In the genomic region with DNA sequence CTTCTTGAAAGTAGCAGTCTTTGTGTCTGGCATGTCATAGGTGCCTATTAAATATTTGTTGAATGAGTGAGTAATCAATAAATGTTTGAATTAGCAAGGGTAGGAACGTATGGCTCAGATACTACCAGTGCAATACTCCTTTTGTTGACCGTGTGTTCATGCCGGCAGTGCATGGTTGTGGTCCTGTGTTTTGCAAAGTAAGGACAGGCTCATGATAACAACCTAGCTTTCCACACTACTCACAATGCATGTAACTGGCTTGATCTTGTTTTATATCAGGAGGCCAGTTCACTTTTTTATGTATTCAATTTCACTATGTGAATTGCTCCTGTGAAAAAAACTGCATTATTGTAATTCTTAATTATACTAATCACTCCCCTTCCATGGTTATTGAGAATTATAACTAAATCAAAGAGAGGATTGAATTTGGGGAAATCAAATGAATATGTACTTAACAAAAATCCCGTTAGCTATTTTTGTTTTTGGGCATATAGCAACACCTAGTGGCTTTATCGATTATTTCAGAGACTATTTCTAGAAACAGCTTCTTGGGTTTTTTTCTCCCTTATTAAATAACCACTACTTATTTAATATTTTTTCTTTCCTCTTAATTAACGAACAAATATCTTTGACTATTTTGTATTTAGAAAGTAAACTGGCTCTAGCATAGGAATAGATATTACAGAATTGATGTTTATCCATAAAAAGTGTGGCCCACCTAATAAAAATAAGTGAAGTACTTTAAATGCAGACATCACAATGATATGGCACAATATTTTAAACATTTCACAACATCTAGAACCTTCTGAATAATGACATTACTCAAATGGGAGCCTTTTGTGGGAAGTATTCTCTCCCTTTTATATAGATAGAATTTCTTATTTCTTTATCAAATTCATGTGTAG, we compare ENCODE assay signal across 8 cellular contexts.
DNase-seq lines count a peak whose midpoint lies in the region; ATAC-seq and TF ChIP-seq lines count a peak whose summit lies in the region.

No MANE protein-coding gene starts in this region.

- no peak overlapping the region for H2AFZ ChIP-seq in neuronal stem cell (ENCODE audit: low read length)

- H3K4me3 Mint-ChIP-seq in chondrocyte (ENCODE audit: unreplicated experiment), result no peak overlapping the region
- no peak overlapping the region for H3K4me3 Mint-ChIP-seq in nephron progenitor cell

- WGBS in neuronal stem cell (ENCODE audit: extremely low coverage in 2 of 2, insufficient read length in 2 of 2, insufficient replicate concordance in 1 of 2), 2 donors, result 100% methylated on average over 1 of the region's 6 CpGs; no CpG with 5 or more reads in 1 of the 2 donors

- H3K4me2 ChIP-seq in neuronal stem cell (ENCODE audit: insufficient read depth, low read length, poor library complexity, severe bottlenecking), result no peak overlapping the region

- H3K14ac ChIP-seq in neuronal stem cell (ENCODE audit: low read length), result no peak overlapping the region

- H2BK12ac ChIP-seq in neuronal stem cell (ENCODE audit: low read length), result no peak overlapping the region

- no peak overlapping the region for H3K9ac ChIP-seq in neuronal stem cell (ENCODE audit: low read depth, low read length, poor library complexity)

- no peaks in the 10 kb centered on the region for H3K27me3 Mint-ChIP-seq in chondrocyte (ENCODE audit: low read depth)
- H3K27me3 Mint-ChIP-seq in nephron progenitor cell (ENCODE audit: low read depth, poor library complexity), result no peaks in the 10 kb centered on the region

- no peak overlapping the region for H2BK15ac ChIP-seq in neuronal stem cell (ENCODE audit: low read length)

- no peak overlapping the region for H2BK120ac ChIP-seq in neuronal stem cell (ENCODE audit: low read depth, low read length)

- H3K9me3 ChIP-seq in neuronal stem cell (replicated peaks in 1 of 2; ENCODE audit: control insufficient read depth in 2 of 2, insufficient read depth in 1 of 2, low read depth in 1 of 2, low read length in 2 of 2), result no peaks in the 10 kb centered on the region

- H3K9me3 Mint-ChIP-seq in chondrocyte (ENCODE audit: low read depth) (no peaks in the 10 kb centered on the region), nephron progenitor cell (no peaks in the 10 kb centered on the region)

- no peak overlapping the region for H2BK5ac ChIP-seq in neuronal stem cell (ENCODE audit: low read length)

- H4K8ac ChIP-seq in neuronal stem cell (ENCODE audit: low read depth, low read length), result no peak overlapping the region

- H3K27ac Mint-ChIP-seq in chondrocyte (ENCODE audit: unreplicated experiment), result no peak overlapping the region
- H3K27ac Mint-ChIP-seq in nephron progenitor cell, result no peak overlapping the region

- H3K4me1 Mint-ChIP-seq in chondrocyte (ENCODE audit: low read depth) (no peaks in the 10 kb centered on the region), nephron progenitor cell (peaks cover 15% of the 10 kb centered on the region)

- no peak overlapping the region for H3K18ac ChIP-seq in neuronal stem cell (ENCODE audit: low read length)

- no peak for TF ChIP-seq CTCF in NB4 (IDR thresholded peaks at IDR 0.05; ENCODE audit: low read depth, low read length)
- TF ChIP-seq CTCF in chondrocyte (IDR thresholded peaks at IDR 0.05), result peak; percentile 86
- peak; percentile 35 for TF ChIP-seq CTCF in nephron progenitor cell (IDR thresholded peaks at IDR 0.05)

- no peak overlapping the region for H3K27ac ChIP-seq in neuronal stem cell (replicated peaks; ENCODE audit: low read length)

- peaks cover 0 to 6% of the 10 kb centered on the region in 2 donors for H3K36me3 ChIP-seq in neuronal stem cell (replicated peaks in 1 of 2; ENCODE audit: control insufficient read depth in 2 of 2, insufficient read depth in 2 of 2, low read length in 2 of 2)

- no peak for TF ChIP-seq POLR2A in NB4 (IDR thresholded peaks at IDR 0.05; ENCODE audit: extremely low read depth, insufficient read length)

- H4K91ac ChIP-seq in neuronal stem cell (ENCODE audit: low read depth, low read length, poor library complexity), result no peak overlapping the region

- H2AK5ac ChIP-seq in neuronal stem cell (ENCODE audit: low read depth, low read length), result no peak overlapping the region

- H3K79me1 ChIP-seq in neuronal stem cell (ENCODE audit: low read depth, low read length), result no peaks in the 10 kb centered on the region

- no peaks in the 10 kb centered on the region for H3K27me3 ChIP-seq in neuronal stem cell (ENCODE audit: control insufficient read depth in 3 of 3, insufficient read depth in 3 of 3, low read depth in 1 of 3, low read length in 3 of 3)

- no peak overlapping the region for H3K4me3 ChIP-seq in NB4 (ENCODE audit: low read depth, low read length)
- H3K4me3 ChIP-seq in neuronal stem cell (ENCODE audit: low read length in 2 of 2), result no peak overlapping the region

- H3K36me3 Mint-ChIP-seq in chondrocyte (ENCODE audit: low read depth), result peaks cover 6% of the 10 kb centered on the region
- H3K36me3 Mint-ChIP-seq in nephron progenitor cell (ENCODE audit: low read depth), result peaks cover 17% of the 10 kb centered on the region

- peak; percentile 19 for DNase-seq in EL
- DNase-seq in NB4 (ENCODE audit: low read depth), result peak; percentile 25
- no peak for DNase-seq in chondrocyte (ENCODE audit: low spot score)
- DNase-seq in nephron progenitor cell, result no peak
- DNase-seq in activated gamma-delta T cell treated with Interleukin-2 at 50 U/mL for 16 hours, result no peak
- DNase-seq in NK-92 treated with Interleukin-12 subunit alpha and Interleukin-12 subunit beta, amount 100 ng/mL, for 24 hours (lab: John Stamatoyannopoulos, UW), result no peak
- no peak for DNase-seq in neuronal stem cell (ENCODE audit: low spot score)

- ATAC-seq in GM21737 (IDR thresholded peaks at IDR 0.05; ENCODE audit: unreplicated experiment), result no peak

- H3K4ac ChIP-seq in neuronal stem cell (ENCODE audit: low read length), result no peak overlapping the region

- no peak overlapping the region for H3K23ac ChIP-seq in neuronal stem cell (ENCODE audit: low read depth, low read length, poor library complexity)

- peaks cover 6 to 10% of the 10 kb centered on the region in 2 donors for H3K4me1 ChIP-seq in neuronal stem cell (ENCODE audit: control insufficient read depth in 2 of 2, insufficient read depth in 1 of 2, low read depth in 1 of 2, low read length in 2 of 2)

Comparison
In these comparisons a context has a peak if more than half of its experiments do, and no peak if none do; other contexts are left out.
1. DNase-seq: peak in EL (single experiment) and NB4 (single experiment); none in chondrocyte (single experiment), nephron progenitor cell (single experiment), activated gamma-delta T cell treated with Interleukin-2 at 50 U/mL for 16 hours (single experiment), NK-92 treated with Interleukin-12 subunit alpha and Interleukin-12 subunit beta, amount 100 ng/mL, for 24 hours (single experiment) and neuronal stem cell (single experiment).